9 cellular contexts compared by ENCODE assay signal in the genomic region with DNA sequence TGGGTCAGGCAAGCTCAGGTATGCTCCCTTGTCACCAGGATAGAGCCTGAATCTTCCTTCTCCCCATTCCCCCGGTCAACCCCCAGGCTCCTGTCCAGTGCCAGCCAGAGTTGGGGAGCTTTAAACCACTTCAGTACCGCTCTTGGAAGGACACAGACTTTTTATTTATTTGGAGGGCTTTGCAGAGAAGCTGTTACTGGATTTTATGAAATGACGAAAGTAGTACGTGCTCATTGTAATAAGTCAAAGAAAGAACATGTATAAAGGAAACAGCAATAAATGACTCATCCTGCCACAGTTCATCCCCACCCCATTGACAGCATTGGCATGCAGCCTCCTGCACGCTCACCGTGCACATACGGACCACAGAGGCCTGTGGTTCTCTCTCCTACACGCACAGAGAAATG.
DNase-seq lines count a peak whose midpoint lies in the region; ATAC-seq, FAIRE-seq and TF ChIP-seq lines count a peak whose summit lies in the region.
"Had no signal": no experiment of that assay in that cellular context is flagged by ENCODE, and none has a peak within 500 bp of the region (broad histone marks: within the 10 kb centered on the region; RNA-seq: fewer than 3 reads in every experiment).

No MANE protein-coding gene starts in this region.

- no peaks in the 10 kb centered on the region for H3K27me3 Mint-ChIP-seq in astrocyte (ENCODE audit: low read depth, unreplicated experiment)
- no peaks in the 10 kb centered on the region for H3K27me3 Mint-ChIP-seq in natural killer cell treated with Interleukin-12 subunit alpha and Interleukin-12 subunit beta and Interleukin-15 and Interleukin-18, amount 100 ng/mL, for 72 hours

- H3K9me2 ChIP-seq in GM23248 (ENCODE audit: insufficient read depth) = no peaks in the 10 kb centered on the region

- peak overlapping the region; percentile 77 for H3K9ac ChIP-seq in GM23248
- H3K9ac ChIP-seq in astrocyte (ENCODE audit: low read length) = peak overlapping the region; percentile 54

- no peak overlapping the region for H3K4me3 Mint-ChIP-seq in astrocyte (ENCODE audit: unreplicated experiment)
- H3K4me3 Mint-ChIP-seq in natural killer cell treated with Interleukin-12 subunit alpha and Interleukin-12 subunit beta and Interleukin-15 and Interleukin-18, amount 100 ng/mL, for 72 hours = peak overlapping the region; percentile 72

- H4K20me1 ChIP-seq in GM23248 (ENCODE audit: insufficient read depth) (no peaks in the 10 kb centered on the region), astrocyte (ENCODE audit: insufficient read depth, low read length) (no peaks in the 10 kb centered on the region)

- H3K27me3 ChIP-seq in GM23248 (replicated peaks; ENCODE audit: insufficient read depth) = no peaks in the 10 kb centered on the region
- H3K27me3 ChIP-seq in Peyer's patch = no peaks in the 10 kb centered on the region
- no peaks in the 10 kb centered on the region for H3K27me3 ChIP-seq in astrocyte (ENCODE audit: insufficient read depth, low read length)

- DNase-seq in GM23248 (peak; percentile 97), Peyer's patch (peak in 2 of 3 donors; percentile 77 to 88), astrocyte (ENCODE audit: low read depth) (peak; percentile 98), NCI-H2029 treated with DMSO at 0.1 percent for 48 hours (lab: John Stamatoyannopoulos, UW) (no peak), NCI-H1436 treated with DMSO at 0.1 percent for 48 hours (lab: John Stamatoyannopoulos, UW) (no peak)
- DNase-seq in natural killer cell treated with Interleukin-12 subunit alpha and Interleukin-12 subunit beta and Interleukin-15 and Interleukin-18, amount 100 ng/mL, for 72 hours (ENCODE audit: low spot score) = peak; percentile 83

- TF ChIP-seq CTCF in Peyer's patch (IDR thresholded peaks at IDR 0.05) (no peak), astrocyte (IDR thresholded peaks at IDR 0.05; ENCODE audit: insufficient read depth, low read depth, low read length) (no peak)

- peak; percentile 98 to 100 for ATAC-seq in natural killer cell treated with Interleukin-12 subunit alpha and Interleukin-12 subunit beta and Interleukin-15 and Interleukin-18, amount 100 ng/mL, for 72 hours
- ATAC-seq in GM21515 (IDR thresholded peaks at IDR 0.05; ENCODE audit: unreplicated experiment) = no peak
- ATAC-seq in HG03469 (IDR thresholded peaks at IDR 0.05; ENCODE audit: unreplicated experiment) = no peak

- no peak overlapping the region for H3K27ac Mint-ChIP-seq in astrocyte (ENCODE audit: unreplicated experiment)
- H3K27ac Mint-ChIP-seq in natural killer cell treated with Interleukin-12 subunit alpha and Interleukin-12 subunit beta and Interleukin-15 and Interleukin-18, amount 100 ng/mL, for 72 hours = peak overlapping the region; percentile 90 to 98

- H3K9me3 ChIP-seq in GM23248 (ENCODE audit: low read depth) (no peaks in the 10 kb centered on the region), Peyer's patch (no peaks in the 10 kb centered on the region), astrocyte (ENCODE audit: insufficient read depth, low read depth, low read length) (no peaks in the 10 kb centered on the region)

- no peaks in the 10 kb centered on the region for H3K36me3 Mint-ChIP-seq in astrocyte (ENCODE audit: low read depth, unreplicated experiment)
- H3K36me3 Mint-ChIP-seq in natural killer cell treated with Interleukin-12 subunit alpha and Interleukin-12 subunit beta and Interleukin-15 and Interleukin-18, amount 100 ng/mL, for 72 hours = peaks cover 5% of the 10 kb centered on the region

- peak; percentile 96 for FAIRE-seq in astrocyte (lab: Jason Lieb, UNC)

- 1 to 3% methylated on average over 8 of the region's 8 CpGs for WGBS in GM23248 (ENCODE audit: low coverage in 1 of 2, low lambda C conversion rate in 2 of 2, missing lambda C conversion rate in 2 of 2), 2 experiments

- H3K36me3 ChIP-seq in GM23248 (ENCODE audit: low read depth) = no peaks in the 10 kb centered on the region
- H3K36me3 ChIP-seq in Peyer's patch = no peaks in the 10 kb centered on the region
- no peaks in the 10 kb centered on the region for H3K36me3 ChIP-seq in astrocyte (ENCODE audit: insufficient read depth, low read length)

- H3K4me3 ChIP-seq in GM23248 = peak overlapping the region; percentile 23; the same call in 1 of the 2 replicates
- no peak overlapping the region for H3K4me3 ChIP-seq in Peyer's patch
- H3K4me3 ChIP-seq in astrocyte (ENCODE audit: insufficient read depth, low read depth, low read length) = no peak overlapping the region
- H3K4me3 ChIP-seq: skin epidermis had no signal

- peaks cover 23% of the 10 kb centered on the region for H3F3A ChIP-seq in GM23248 (ENCODE audit: insufficient read depth)

- H3K4me2 ChIP-seq in GM23248 (ENCODE audit: unreplicated experiment) (peak overlapping the region; percentile 55), astrocyte (ENCODE audit: low read length) (peak overlapping the region; percentile 58)

- peak in 1 of 2 donors; percentile 59 for TF ChIP-seq POLR2A in Peyer's patch (IDR thresholded peaks at IDR 0.05)

- peak overlapping the region; percentile 52; the same call in 1 of the 2 replicates for H2AFZ ChIP-seq in GM23248
- H2AFZ ChIP-seq in astrocyte (ENCODE audit: low read depth, low read length) = no peak overlapping the region

- H3K4me1 Mint-ChIP-seq in astrocyte (ENCODE audit: low read depth, unreplicated experiment) = peaks cover 10% of the 10 kb centered on the region
- peaks cover 26 to 37% of the 10 kb centered on the region in 2 donors for H3K4me1 Mint-ChIP-seq in natural killer cell treated with Interleukin-12 subunit alpha and Interleukin-12 subunit beta and Interleukin-15 and Interleukin-18, amount 100 ng/mL, for 72 hours (ENCODE audit: low read depth in 2 of 2)

- H3K4me1 ChIP-seq in GM23248 (ENCODE audit: insufficient read depth) = peaks cover 31% of the 10 kb centered on the region
- peaks cover 0 to 5% (median 0%) of the 10 kb centered on the region in 4 donors for H3K4me1 ChIP-seq in Peyer's patch
- H3K4me1 ChIP-seq in astrocyte (ENCODE audit: insufficient read depth, low read length) = peaks cover 7% of the 10 kb centered on the region

- in situ Hi-C loops in GM23248 (cut with MboI) = no loop called here

- peak overlapping the region; percentile 93 for H3K27ac ChIP-seq in GM23248
- H3K27ac ChIP-seq in Peyer's patch = peak overlapping the region in 2 of 4 donors; percentile 56 to 61
- peak overlapping the region; percentile 72 for H3K27ac ChIP-seq in astrocyte (ENCODE audit: low read depth, low read length)

- no peaks in the 10 kb centered on the region for H3K79me2 ChIP-seq in GM23248 (ENCODE audit: insufficient read depth)
- no peaks in the 10 kb centered on the region for H3K79me2 ChIP-seq in astrocyte (ENCODE audit: insufficient read depth, low read length)

- H3K9me3 Mint-ChIP-seq in astrocyte (ENCODE audit: unreplicated experiment) = peaks cover 1% of the 10 kb centered on the region
- peaks cover 5% of the 10 kb centered on the region for H3K9me3 Mint-ChIP-seq in natural killer cell treated with Interleukin-12 subunit alpha and Interleukin-12 subunit beta and Interleukin-15 and Interleukin-18, amount 100 ng/mL, for 72 hours

Comparison
In these comparisons a context has a peak if more than half of its experiments do, and no peak if none do; other contexts are left out.
1. DNase-seq: peak in GM23248 (single experiment), Peyer's patch (2 of 3), astrocyte (single experiment) and natural killer cell treated with Interleukin-12 subunit alpha and Interleukin-12 subunit beta and Interleukin-15 and Interleukin-18, amount 100 ng/mL, for 72 hours (single experiment); none in NCI-H2029 treated with DMSO at 0.1 percent for 48 hours (single experiment) and NCI-H1436 treated with DMSO at 0.1 percent for 48 hours (single experiment).
2. ATAC-seq: peak in natural killer cell treated with Interleukin-12 subunit alpha and Interleukin-12 subunit beta and Interleukin-15 and Interleukin-18, amount 100 ng/mL, for 72 hours (2 of 2); none in GM21515 (single experiment) and HG03469 (single experiment).